ENCODE assay signal across 1 cellular context in the genomic region with DNA sequence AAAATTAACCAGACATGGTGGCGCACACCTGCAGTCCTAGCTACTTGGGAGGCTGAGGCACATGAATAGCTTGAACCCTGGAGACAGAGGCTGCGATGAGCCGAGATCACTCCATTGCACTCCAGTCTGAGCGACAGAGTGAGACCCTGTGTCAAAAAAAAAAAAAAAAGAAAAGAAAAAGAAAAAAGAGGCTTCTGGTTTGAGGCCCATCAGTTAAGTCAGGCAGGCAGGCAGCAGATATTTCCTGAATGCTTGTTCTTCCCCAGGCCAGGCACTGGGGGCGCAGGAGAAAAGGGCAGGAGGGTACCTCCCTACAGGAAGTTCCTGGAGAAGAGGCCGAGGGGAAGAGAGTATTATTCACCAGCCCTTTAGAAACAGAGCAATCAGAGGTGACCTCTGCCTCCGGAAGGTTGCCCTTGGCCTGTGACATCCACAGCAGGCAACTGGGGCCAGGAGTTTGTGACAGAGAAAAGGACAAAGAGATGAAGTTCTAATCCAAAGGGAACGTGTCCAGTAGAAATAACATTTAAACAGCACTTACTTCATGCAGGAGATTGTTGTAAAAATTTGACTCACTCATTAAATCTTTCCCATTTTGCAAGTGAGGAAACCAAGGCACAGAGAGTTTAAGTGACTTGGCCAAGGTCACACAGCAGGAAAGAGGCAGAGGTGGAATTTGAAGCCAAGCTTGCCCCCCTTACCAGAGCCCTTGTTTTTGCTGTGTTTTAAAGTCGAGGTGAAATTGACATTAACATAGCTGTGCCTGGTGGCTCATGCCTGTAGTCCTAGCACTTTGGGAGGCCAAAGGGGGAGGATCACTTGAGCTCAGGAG.
A peak's percentile ranks its signal among the peaks of the same experiment; 100 is the strongest.
TF ChIP-seq lines count a peak whose summit lies in the region.

No MANE protein-coding gene starts in this region.

TF ChIP-seq in HepG2, 621 proteins besides CTCF, POLR2A, EP300 and RAD21 (continued from another document):
- peak; percentile 56; the same call in 1 of the 2 replicates for TF ChIP-seq MYPOP (CRISPR knock-in tag; IDR thresholded peaks at IDR 0.05)
- TF ChIP-seq ZNF749 (CRISPR knock-in tag; IDR thresholded peaks at IDR 0.05; ENCODE audit: borderline replicate concordance): 0 out of 2 replicates have a peak, but pooled peaks have one; percentile 24
- TF ChIP-seq, protein P1, sequence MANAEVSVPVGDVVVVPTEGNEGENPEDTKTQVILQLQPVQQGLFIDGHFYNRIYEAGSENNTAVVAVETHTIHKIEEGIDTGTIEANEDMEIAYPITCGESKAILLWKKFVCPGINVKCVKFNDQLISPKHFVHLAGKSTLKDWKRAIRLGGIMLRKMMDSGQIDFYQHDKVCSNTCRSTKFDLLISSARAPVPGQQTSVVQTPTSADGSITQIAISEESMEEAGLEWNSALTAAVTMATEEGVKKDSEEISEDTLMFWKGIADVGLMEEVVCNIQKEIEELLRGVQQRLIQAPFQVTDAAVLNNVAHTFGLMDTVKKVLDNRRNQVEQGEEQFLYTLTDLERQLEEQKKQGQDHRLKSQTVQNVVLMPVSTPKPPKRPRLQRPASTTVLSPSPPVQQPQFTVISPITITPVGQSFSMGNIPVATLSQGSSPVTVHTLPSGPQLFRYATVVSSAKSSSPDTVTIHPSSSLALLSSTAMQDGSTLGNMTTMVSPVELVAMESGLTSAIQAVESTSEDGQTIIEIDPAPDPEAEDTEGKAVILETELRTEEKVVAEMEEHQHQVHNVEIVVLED (CRISPR knock-in tag; IDR thresholded peaks at IDR 0.05; ENCODE audit: borderline replicate concordance): peak; percentile 33; the same call in 1 of the 2 replicates
- TF ChIP-seq, protein P2, sequence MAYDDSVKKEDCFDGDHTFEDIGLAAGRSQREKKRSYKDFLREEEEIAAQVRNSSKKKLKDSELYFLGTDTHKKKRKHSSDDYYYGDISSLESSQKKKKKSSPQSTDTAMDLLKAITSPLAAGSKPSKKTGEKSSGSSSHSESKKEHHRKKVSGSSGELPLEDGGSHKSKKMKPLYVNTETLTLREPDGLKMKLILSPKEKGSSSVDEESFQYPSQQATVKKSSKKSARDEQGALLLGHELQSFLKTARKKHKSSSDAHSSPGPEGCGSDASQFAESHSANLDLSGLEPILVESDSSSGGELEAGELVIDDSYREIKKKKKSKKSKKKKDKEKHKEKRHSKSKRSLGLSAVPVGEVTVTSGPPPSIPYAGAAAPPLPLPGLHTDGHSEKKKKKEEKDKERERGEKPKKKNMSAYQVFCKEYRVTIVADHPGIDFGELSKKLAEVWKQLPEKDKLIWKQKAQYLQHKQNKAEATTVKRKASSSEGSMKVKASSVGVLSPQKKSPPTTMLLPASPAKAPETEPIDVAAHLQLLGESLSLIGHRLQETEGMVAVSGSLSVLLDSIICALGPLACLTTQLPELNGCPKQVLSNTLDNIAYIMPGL (CRISPR knock-in tag; IDR thresholded peaks at IDR 0.05; ENCODE audit: borderline replicate concordance in 1 of 2, low read depth in 1 of 2): peak; percentile 65 to 74; a peak in 3 of 4 replicates
- 0 out of 2 replicates have a peak, but pooled peaks have one; percentile 21 for TF ChIP-seq ZNF598 (CRISPR knock-in tag; IDR thresholded peaks at IDR 0.05; ENCODE audit: borderline replicate concordance)
- TF ChIP-seq CEBPG (CRISPR knock-in tag; IDR thresholded peaks at IDR 0.05): peak; percentile 21
- peak; percentile 23; the same call in 1 of the 2 replicates for TF ChIP-seq ZNF331 (CRISPR knock-in tag; IDR thresholded peaks at IDR 0.05)
- peak; percentile 66; the same call in 1 of the 2 replicates for TF ChIP-seq ZNF501 (CRISPR knock-in tag; IDR thresholded peaks at IDR 0.05)
- peak; percentile 35; the same call in 1 of the 2 replicates for TF ChIP-seq HNF4G (IDR thresholded peaks at IDR 0.05; ENCODE audit: borderline replicate concordance, low read depth, low read length)
- TF ChIP-seq HNF4G (CRISPR knock-in tag; IDR thresholded peaks at IDR 0.05; ENCODE audit: borderline replicate concordance, low read depth): no peak
- TF ChIP-seq, protein P3, sequence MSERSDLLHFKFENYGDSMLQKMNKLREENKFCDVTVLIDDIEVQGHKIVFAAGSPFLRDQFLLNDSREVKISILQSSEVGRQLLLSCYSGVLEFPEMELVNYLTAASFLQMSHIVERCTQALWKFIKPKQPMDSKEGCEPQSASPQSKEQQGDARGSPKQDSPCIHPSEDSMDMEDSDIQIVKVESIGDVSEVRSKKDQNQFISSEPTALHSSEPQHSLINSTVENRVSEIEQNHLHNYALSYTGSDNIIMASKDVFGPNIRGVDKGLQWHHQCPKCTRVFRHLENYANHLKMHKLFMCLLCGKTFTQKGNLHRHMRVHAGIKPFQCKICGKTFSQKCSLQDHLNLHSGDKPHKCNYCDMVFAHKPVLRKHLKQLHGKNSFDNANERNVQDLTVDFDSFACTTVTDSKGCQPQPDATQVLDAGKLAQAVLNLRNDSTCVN (CRISPR knock-in tag; IDR thresholded peaks at IDR 0.05; ENCODE audit: borderline replicate concordance): no peak
- TF ChIP-seq, protein P4, sequence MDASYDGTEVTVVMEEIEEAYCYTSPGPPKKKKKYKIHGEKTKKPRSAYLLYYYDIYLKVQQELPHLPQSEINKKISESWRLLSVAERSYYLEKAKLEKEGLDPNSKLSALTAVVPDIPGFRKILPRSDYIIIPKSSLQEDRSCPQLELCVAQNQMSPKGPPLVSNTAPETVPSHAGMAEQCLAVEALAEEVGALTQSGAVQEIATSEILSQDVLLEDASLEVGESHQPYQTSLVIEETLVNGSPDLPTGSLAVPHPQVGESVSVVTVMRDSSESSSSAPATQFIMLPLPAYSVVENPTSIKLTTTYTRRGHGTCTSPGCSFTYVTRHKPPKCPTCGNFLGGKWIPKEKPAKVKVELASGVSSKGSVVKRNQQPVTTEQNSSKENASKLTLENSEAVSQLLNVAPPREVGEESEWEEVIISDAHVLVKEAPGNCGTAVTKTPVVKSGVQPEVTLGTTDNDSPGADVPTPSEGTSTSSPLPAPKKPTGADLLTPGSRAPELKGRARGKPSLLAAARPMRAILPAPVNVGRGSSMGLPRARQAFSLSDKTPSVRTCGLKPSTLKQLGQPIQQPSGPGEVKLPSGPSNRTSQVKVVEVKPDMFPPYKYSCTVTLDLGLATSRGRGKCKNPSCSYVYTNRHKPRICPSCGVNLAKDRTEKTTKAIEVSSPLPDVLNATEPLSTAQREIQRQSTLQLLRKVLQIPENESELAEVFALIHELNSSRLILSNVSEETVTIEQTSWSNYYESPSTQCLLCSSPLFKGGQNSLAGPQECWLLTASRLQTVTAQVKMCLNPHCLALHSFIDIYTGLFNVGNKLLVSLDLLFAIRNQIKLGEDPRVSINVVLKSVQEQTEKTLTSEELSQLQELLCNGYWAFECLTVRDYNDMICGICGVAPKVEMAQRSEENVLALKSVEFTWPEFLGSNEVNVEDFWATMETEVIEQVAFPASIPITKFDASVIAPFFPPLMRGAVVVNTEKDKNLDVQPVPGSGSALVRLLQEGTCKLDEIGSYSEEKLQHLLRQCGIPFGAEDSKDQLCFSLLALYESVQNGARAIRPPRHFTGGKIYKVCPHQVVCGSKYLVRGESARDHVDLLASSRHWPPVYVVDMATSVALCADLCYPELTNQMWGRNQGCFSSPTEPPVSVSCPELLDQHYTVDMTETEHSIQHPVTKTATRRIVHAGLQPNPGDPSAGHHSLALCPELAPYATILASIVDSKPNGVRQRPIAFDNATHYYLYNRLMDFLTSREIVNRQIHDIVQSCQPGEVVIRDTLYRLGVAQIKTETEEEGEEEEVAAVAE (CRISPR knock-in tag; IDR thresholded peaks at IDR 0.05; ENCODE audit: borderline replicate concordance): 0 out of 2 replicates have a peak, but pooled peaks have one; percentile 40
- TF ChIP-seq ATF7 (IDR thresholded peaks at IDR 0.05): no peak
- no peak for TF ChIP-seq ATF7 (CRISPR knock-in tag; IDR thresholded peaks at IDR 0.05)
- TF ChIP-seq NR2F6 (IDR thresholded peaks at IDR 0.05): peak; percentile 95
- TF ChIP-seq NR2F6 (CRISPR knock-in tag; IDR thresholded peaks at IDR 0.05): peak; percentile 96
- no peak for TF ChIP-seq ZSCAN20 (CRISPR knock-in tag; IDR thresholded peaks at IDR 0.05; ENCODE audit: borderline replicate concordance)
- peak; percentile 78 for TF ChIP-seq THAP11 (CRISPR knock-in tag; IDR thresholded peaks at IDR 0.05)
- TF ChIP-seq NR2F2 (IDR thresholded peaks at IDR 0.05; ENCODE audit: borderline replicate concordance, low read depth): peak; percentile 86
- peak; percentile 39 for TF ChIP-seq STAG1 (CRISPR knock-in tag; IDR thresholded peaks at IDR 0.05)
- TF ChIP-seq MED13 (CRISPR knock-in tag; IDR thresholded peaks at IDR 0.05): no peak
- TF ChIP-seq NR1H2 (CRISPR knock-in tag; IDR thresholded peaks at IDR 0.05; ENCODE audit: borderline replicate concordance, low read depth): no peak
- 0 out of 2 replicates have a peak, but pooled peaks have one; percentile 27 for TF ChIP-seq ADNP (CRISPR knock-in tag; IDR thresholded peaks at IDR 0.05)
- no peak for TF ChIP-seq SOX13 (IDR thresholded peaks at IDR 0.05)
- TF ChIP-seq SOX13 (CRISPR knock-in tag; conservative IDR thresholded peaks at IDR 0.05 in 1 of 2, IDR thresholded peaks at IDR 0.05 in 1 of 2): peak in 1 of 2 experiments; percentile 52; a peak in 2 of 4 replicates
- TF ChIP-seq SAP130 (CRISPR knock-in tag; IDR thresholded peaks at IDR 0.05; ENCODE audit: low read depth): peak; percentile 59
- TF ChIP-seq ZNF234 (CRISPR knock-in tag; conservative IDR thresholded peaks at IDR 0.05): no peak
- no peak for TF ChIP-seq ZNF557 (CRISPR knock-in tag; IDR thresholded peaks at IDR 0.05)
- peak; percentile 18; the same call in 1 of the 2 replicates for TF ChIP-seq MEIS2 (CRISPR knock-in tag; IDR thresholded peaks at IDR 0.05)
- peak; percentile 99 for TF ChIP-seq ZNF343 (CRISPR knock-in tag; IDR thresholded peaks at IDR 0.05)
- TF ChIP-seq POLR2G (IDR thresholded peaks at IDR 0.05; ENCODE audit: low read depth, low read length): 0 out of 2 replicates have a peak, but pooled peaks have one; percentile 52
- TF ChIP-seq ZFX (CRISPR knock-in tag; IDR thresholded peaks at IDR 0.05; ENCODE audit: low read depth): peak; percentile 56
- peak; percentile 60; the same call in 1 of the 2 replicates for TF ChIP-seq RCOR2 (CRISPR knock-in tag; IDR thresholded peaks at IDR 0.05)
- 0 out of 2 replicates have a peak, but pooled peaks have one; percentile 69 for TF ChIP-seq ZNF784 (CRISPR knock-in tag; IDR thresholded peaks at IDR 0.05; ENCODE audit: borderline replicate concordance)
- TF ChIP-seq REST (IDR thresholded peaks at IDR 0.05; ENCODE audit: borderline replicate concordance in 1 of 2, low read depth in 1 of 2, low read length in 2 of 2): peak in 1 of 2 experiments; percentile 17; a peak in 1 of 4 replicates
- TF ChIP-seq ZNF616 (CRISPR knock-in tag; IDR thresholded peaks at IDR 0.05; ENCODE audit: low read depth): 0 out of 2 replicates have a peak, but pooled peaks have one; percentile 45
- TF ChIP-seq GABPA (IDR thresholded peaks at IDR 0.05; ENCODE audit: low read depth, low read length): peak; percentile 27; the same call in 1 of the 2 replicates
- TF ChIP-seq GABPA (CRISPR knock-in tag; IDR thresholded peaks at IDR 0.05; ENCODE audit: low read depth): peak; percentile 84
- TF ChIP-seq ZNF607 (CRISPR knock-in tag; IDR thresholded peaks at IDR 0.05; ENCODE audit: borderline replicate concordance): peak; percentile 60; the same call in 1 of the 2 replicates
- TF ChIP-seq RFXAP (CRISPR knock-in tag; IDR thresholded peaks at IDR 0.05; ENCODE audit: borderline replicate concordance): no peak
- peak; percentile 81 for TF ChIP-seq ELF1 (CRISPR knock-in tag; IDR thresholded peaks at IDR 0.05)
- TF ChIP-seq ZMYM3 (CRISPR knock-in tag; IDR thresholded peaks at IDR 0.05): peak; percentile 89
- peak; percentile 51; the same call in 1 of the 2 replicates for TF ChIP-seq RARA (CRISPR knock-in tag; IDR thresholded peaks at IDR 0.05)
- peak; percentile 77 for TF ChIP-seq SALL1 (CRISPR knock-in tag; IDR thresholded peaks at IDR 0.05)
- TF ChIP-seq NR2F1 (CRISPR knock-in tag; IDR thresholded peaks at IDR 0.05): peak; percentile 84 to 88
